ENCODE assay signal across 22 cellular contexts in genomic region chr16:14415291-14415690, GRCh38.
"Had no signal": no experiment of that assay in that cellular context is flagged by ENCODE, and none has a peak within 500 bp of the region (broad histone marks: within the 10 kb centered on the region; RNA-seq: fewer than 3 reads in every experiment).

No MANE protein-coding gene starts in this region.

- H3K9me3 ChIP-seq: gastrocnemius medialis, left lung, psoas muscle, sigmoid colon, thoracic aorta, upper lobe of left lung, uterus had no signal

- H3K36me3 ChIP-seq: gastrocnemius medialis, heart left ventricle, left lung, neural progenitor cell, sigmoid colon, thoracic aorta, tibial nerve, upper lobe of left lung, uterus had no signal

- H3K4me2 ChIP-seq: hepatocyte, neural progenitor cell had no signal

- H3K4me1 ChIP-seq: left lung, neural progenitor cell, tibial nerve, uterus had no signal

- H3K4me3 ChIP-seq: coronary artery, gastrocnemius medialis, heart left ventricle, hepatocyte, left lung, neural progenitor cell, psoas muscle, sigmoid colon, thoracic aorta, tibial nerve, upper lobe of left lung, uterus had no signal

- H3K9ac ChIP-seq: neural progenitor cell had no signal

- H3K27ac ChIP-seq: coronary artery, epithelial cell of prostate, gastrocnemius medialis, heart left ventricle, hepatocyte, left lung, neural progenitor cell, psoas muscle, sigmoid colon, thoracic aorta, tibial nerve, upper lobe of left lung, uterus had no signal

- DNase-seq: foreskin fibroblast; gastrocnemius medialis; heart left ventricle; left cardiac atrium; left lung; mesendoderm; midbrain; naive thymus-derived CD4-positive, alpha-beta T cell; nucleus accumbens; psoas muscle; sigmoid colon; stimulated activated CD4-positive, alpha-beta T cell treated with anti-CD3 and anti-CD28 coated beads, Interleukin-2, amount 100 ng/mL, for 24 hours; stimulated activated CD4-positive, alpha-beta T cell treated with anti-CD3 and anti-CD28 coated beads, Interleukin-4, amount 100 ng/mL, for 24 hours; upper lobe of left lung; uterus had no signal

- H3K27me3 ChIP-seq: gastrocnemius medialis, heart left ventricle, hepatocyte, left lung, neural progenitor cell, sigmoid colon, tibial nerve, upper lobe of left lung, uterus had no signal

- FAIRE-seq: islet of Langerhans had no signal
